In genomic region chr13:76597868-76598267, GRCh38 we compare ENCODE assay signal across 23 cellular contexts.
"Had no signal": no experiment of that assay in that cellular context is flagged by ENCODE, and none has a peak within 500 bp of the region (broad histone marks: within the 10 kb centered on the region; RNA-seq: fewer than 3 reads in every experiment).

No MANE protein-coding gene starts in this region.

- DNase-seq: activated CD4-positive, alpha-beta T cell treated with anti-CD3 and anti-CD28 coated beads for 48 hours; activated CD4-positive, CD25-positive, alpha-beta regulatory T cell; activated CD8-positive, alpha-beta T cell treated with anti-CD3 and anti-CD28 coated beads for 36 hours; activated naive CD4-positive, alpha-beta T cell treated with Interleukin-2 at 50 U/mL for 16 hours; activated naive CD8-positive, alpha-beta T cell treated with anti-CD3 and anti-CD28 coated beads, Interleukin-2, amount 10 ng/mL, durations not matched to agents 7 days and 5 days; activated T-cell treated with anti-CD3 and anti-CD28 coated beads, Interleukin-2, amount 50 U/mL, for 24 hours; amygdala; endodermal cell; foreskin melanocyte; glutamatergic neuron; hypothalamus; islet precursor cell; lower lobe of right lung; naive thymus-derived CD8-positive, alpha-beta T cell; pancreas; right lobe of liver; small intestine; stimulated activated CD4-positive, alpha-beta T cell treated with anti-CD3 and anti-CD28 coated beads, Interleukin-15, amount 100 ng/mL, for 24 hours; stimulated activated CD4-positive, alpha-beta T cell treated with anti-CD3 and anti-CD28 coated beads, Interleukin-2, amount 100 ng/mL, for 48 hours; stimulated activated naive CD8-positive, alpha-beta T cell treated with anti-CD3 and anti-CD28 coated beads, Interleukin-15, amount 100 ng/mL, for 72 hours; transverse colon; uterus had no signal

- ATAC-seq: activated CD8-positive, alpha-beta T cell treated with anti-CD3 and anti-CD28 coated beads for 36 hours; lower lobe of right lung; naive thymus-derived CD8-positive, alpha-beta T cell; pancreas; right lobe of liver; stimulated activated naive CD8-positive, alpha-beta T cell treated with anti-CD3 and anti-CD28 coated beads, Interleukin-15, amount 100 ng/mL, for 72 hours had no signal

- H3K4me1 Mint-ChIP-seq: activated naive CD8-positive, alpha-beta T cell treated with anti-CD3 and anti-CD28 coated beads, Interleukin-2, amount 10 ng/mL, durations not matched to agents 7 days and 5 days; endodermal cell; naive thymus-derived CD8-positive, alpha-beta T cell; stimulated activated naive CD8-positive, alpha-beta T cell treated with anti-CD3 and anti-CD28 coated beads, Interleukin-15, amount 100 ng/mL, for 72 hours had no signal

- H3K27me3 Mint-ChIP-seq: activated CD8-positive, alpha-beta T cell treated with anti-CD3 and anti-CD28 coated beads for 36 hours; activated naive CD8-positive, alpha-beta T cell treated with anti-CD3 and anti-CD28 coated beads, Interleukin-2, amount 10 ng/mL, durations not matched to agents 7 days and 5 days; stimulated activated naive CD8-positive, alpha-beta T cell treated with anti-CD3 and anti-CD28 coated beads, Interleukin-15, amount 100 ng/mL, for 72 hours had no signal

- H3K4me3 Mint-ChIP-seq: activated CD8-positive, alpha-beta T cell treated with anti-CD3 and anti-CD28 coated beads for 36 hours; activated naive CD8-positive, alpha-beta T cell treated with anti-CD3 and anti-CD28 coated beads, Interleukin-2, amount 10 ng/mL, durations not matched to agents 7 days and 5 days; activated T-cell treated with anti-CD3 and anti-CD28 coated beads, Interleukin-2, amount 50 U/mL, for 24 hours; endodermal cell; naive thymus-derived CD8-positive, alpha-beta T cell; stimulated activated naive CD8-positive, alpha-beta T cell treated with anti-CD3 and anti-CD28 coated beads, Interleukin-15, amount 100 ng/mL, for 72 hours had no signal

- H3K27ac Mint-ChIP-seq: activated CD8-positive, alpha-beta T cell treated with anti-CD3 and anti-CD28 coated beads for 36 hours; activated naive CD8-positive, alpha-beta T cell treated with anti-CD3 and anti-CD28 coated beads, Interleukin-2, amount 10 ng/mL, durations not matched to agents 7 days and 5 days; activated T-cell treated with anti-CD3 and anti-CD28 coated beads, Interleukin-2, amount 50 U/mL, for 24 hours; activated T-helper 2 cell treated with anti-CD3 and anti-CD28 coated beads, Interferon-gamma antibody, Interleukin-2, Interleukin-4, amounts not matched to agents 10 μg/mL and 5 μg/mL and 100 μg/mL, durations not matched to agents 14 hours and 24 hours and 36 hours; endodermal cell; naive thymus-derived CD8-positive, alpha-beta T cell; stimulated activated naive CD8-positive, alpha-beta T cell treated with anti-CD3 and anti-CD28 coated beads, Interleukin-15, amount 100 ng/mL, for 72 hours had no signal

- H3K36me3 Mint-ChIP-seq: activated naive CD8-positive, alpha-beta T cell treated with anti-CD3 and anti-CD28 coated beads, Interleukin-2, amount 10 ng/mL, durations not matched to agents 7 days and 5 days had no signal

- H3K9me3 Mint-ChIP-seq: activated CD8-positive, alpha-beta T cell treated with anti-CD3 and anti-CD28 coated beads for 36 hours; activated naive CD8-positive, alpha-beta T cell treated with anti-CD3 and anti-CD28 coated beads, Interleukin-2, amount 10 ng/mL, durations not matched to agents 7 days and 5 days; activated T-cell treated with anti-CD3 and anti-CD28 coated beads, Interleukin-2, amount 50 U/mL, for 24 hours; activated T-helper 2 cell treated with anti-CD3 and anti-CD28 coated beads, Interferon-gamma antibody, Interleukin-2, Interleukin-4, amounts not matched to agents 10 μg/mL and 5 μg/mL and 100 μg/mL, durations not matched to agents 14 hours and 24 hours and 36 hours; stimulated activated naive CD8-positive, alpha-beta T cell treated with anti-CD3 and anti-CD28 coated beads, Interleukin-15, amount 100 ng/mL, for 72 hours had no signal
